Comparison of ENCODE assay signal across 6 cellular contexts in genomic region chr12:56115329-56115728, GRCh38. TPM values are rescaled to one million over a fixed set of nuclear protein-coding genes. Genes with fewer than 3 reads are reported as not detected.
DNase-seq lines count a peak whose midpoint lies in the region; ATAC-seq and TF ChIP-seq lines count a peak whose summit lies in the region.

No MANE protein-coding gene starts in this region.

- H3K36me3 Mint-ChIP-seq in natural killer cell treated with Interleukin-12 subunit alpha and Interleukin-12 subunit beta and Interleukin-15 and Interleukin-18, amount 100 ng/mL, for 72 hours: peaks cover 41% of the 10 kb centered on the region

- DNase-seq in HL-60 (ENCODE audit: low read depth in 1 of 2, low spot score in 1 of 2) (no peak), astrocyte of the spinal cord (ENCODE audit: low read depth, low spot score) (peak; percentile 29), SKM-1 (lab: John Stamatoyannopoulos, UW; ENCODE audit: unreplicated experiment) (no peak), GM10266 (ENCODE audit: extremely low spot score) (no peak)
- no peak for DNase-seq in natural killer cell treated with Interleukin-12 subunit alpha and Interleukin-12 subunit beta and Interleukin-15 and Interleukin-18, amount 100 ng/mL, for 72 hours (ENCODE audit: low spot score)

- H3K9me3 Mint-ChIP-seq in natural killer cell treated with Interleukin-12 subunit alpha and Interleukin-12 subunit beta and Interleukin-15 and Interleukin-18, amount 100 ng/mL, for 72 hours: no peaks in the 10 kb centered on the region

- H3K4me3 Mint-ChIP-seq in natural killer cell treated with Interleukin-12 subunit alpha and Interleukin-12 subunit beta and Interleukin-15 and Interleukin-18, amount 100 ng/mL, for 72 hours: peak overlapping the region; percentile 99

- H3K27me3 Mint-ChIP-seq in natural killer cell treated with Interleukin-12 subunit alpha and Interleukin-12 subunit beta and Interleukin-15 and Interleukin-18, amount 100 ng/mL, for 72 hours: no peaks in the 10 kb centered on the region

- in situ Hi-C loops in astrocyte of the spinal cord (cut with HindIII; ENCODE audit: low sequenced_read_pairs): no loop called here

- peak overlapping the region; percentile 96 for H3K27ac ChIP-seq in HL-60 (replicated peaks)

- H3K4me1 Mint-ChIP-seq in natural killer cell treated with Interleukin-12 subunit alpha and Interleukin-12 subunit beta and Interleukin-15 and Interleukin-18, amount 100 ng/mL, for 72 hours (ENCODE audit: low read depth in 2 of 2): peaks cover 22 to 36% of the 10 kb centered on the region in 2 donors

- peak overlapping the region; percentile 93 to 97 for H3K27ac Mint-ChIP-seq in natural killer cell treated with Interleukin-12 subunit alpha and Interleukin-12 subunit beta and Interleukin-15 and Interleukin-18, amount 100 ng/mL, for 72 hours

- H3K4me3 ChIP-seq in HL-60 (replicated peaks; ENCODE audit: insufficient read depth, low read length): peak overlapping the region; percentile 70
- H3K4me3 ChIP-seq in astrocyte of the spinal cord (ENCODE audit: low read depth, low read length): peak overlapping the region; percentile 79

- no peak for ATAC-seq in natural killer cell treated with Interleukin-12 subunit alpha and Interleukin-12 subunit beta and Interleukin-15 and Interleukin-18, amount 100 ng/mL, for 72 hours
- ATAC-seq in HG03139 (IDR thresholded peaks at IDR 0.05; ENCODE audit: unreplicated experiment): no peak

- TF ChIP-seq CTCF in HL-60 (IDR thresholded peaks at IDR 0.05; ENCODE audit: insufficient read depth, low read length) (no peak), astrocyte of the spinal cord (IDR thresholded peaks at IDR 0.05; ENCODE audit: low read depth, low read length) (no peak), GM10266 (IDR thresholded peaks at IDR 0.05; ENCODE audit: control insufficient read depth, insufficient read depth, low read depth, missing control alignments) (no peak)

- H3K27me3 ChIP-seq in HL-60 (ENCODE audit: insufficient read depth, poor library complexity, severe bottlenecking): no peaks in the 10 kb centered on the region

RNA-seq across cellular contexts. Expression of gene RPL41, which starts 1.1 kb away (rescaled TPM):
- total RNA-seq in natural killer cell treated with Interleukin-12 subunit alpha and Interleukin-12 subunit beta and Interleukin-15 and Interleukin-18, amount 100 ng/mL, for 72 hours: 1,000 to 10,000 TPM; 2,363 to 2,700 TPM

RNA-seq across cellular contexts. Expression of gene ZC3H10, which starts 2.7 kb away (rescaled TPM):
- total RNA-seq in natural killer cell treated with Interleukin-12 subunit alpha and Interleukin-12 subunit beta and Interleukin-15 and Interleukin-18, amount 100 ng/mL, for 72 hours: 10 to 100 TPM; 11.4 to 14.9 TPM

RNA-seq across cellular contexts. Expression of gene PA2G4, which starts 11.0 kb away (rescaled TPM):
- 100 to 1,000 TPM; 233 to 318 TPM for total RNA-seq in natural killer cell treated with Interleukin-12 subunit alpha and Interleukin-12 subunit beta and Interleukin-15 and Interleukin-18, amount 100 ng/mL, for 72 hours

RNA-seq across cellular contexts. Expression of gene ESYT1, which starts 12.7 kb away (rescaled TPM):
- total RNA-seq in natural killer cell treated with Interleukin-12 subunit alpha and Interleukin-12 subunit beta and Interleukin-15 and Interleukin-18, amount 100 ng/mL, for 72 hours: 100 to 1,000 TPM in 1 of 2 donors, 10 to 100 TPM in 1; 89.3 to 120 TPM

RNA-seq across cellular contexts. Expression of gene ERBB3, which starts 35.4 kb away (rescaled TPM):
- not detected for total RNA-seq in natural killer cell treated with Interleukin-12 subunit alpha and Interleukin-12 subunit beta and Interleukin-15 and Interleukin-18, amount 100 ng/mL, for 72 hours
